1 cellular context compared by ENCODE assay signal in the genomic region with DNA sequence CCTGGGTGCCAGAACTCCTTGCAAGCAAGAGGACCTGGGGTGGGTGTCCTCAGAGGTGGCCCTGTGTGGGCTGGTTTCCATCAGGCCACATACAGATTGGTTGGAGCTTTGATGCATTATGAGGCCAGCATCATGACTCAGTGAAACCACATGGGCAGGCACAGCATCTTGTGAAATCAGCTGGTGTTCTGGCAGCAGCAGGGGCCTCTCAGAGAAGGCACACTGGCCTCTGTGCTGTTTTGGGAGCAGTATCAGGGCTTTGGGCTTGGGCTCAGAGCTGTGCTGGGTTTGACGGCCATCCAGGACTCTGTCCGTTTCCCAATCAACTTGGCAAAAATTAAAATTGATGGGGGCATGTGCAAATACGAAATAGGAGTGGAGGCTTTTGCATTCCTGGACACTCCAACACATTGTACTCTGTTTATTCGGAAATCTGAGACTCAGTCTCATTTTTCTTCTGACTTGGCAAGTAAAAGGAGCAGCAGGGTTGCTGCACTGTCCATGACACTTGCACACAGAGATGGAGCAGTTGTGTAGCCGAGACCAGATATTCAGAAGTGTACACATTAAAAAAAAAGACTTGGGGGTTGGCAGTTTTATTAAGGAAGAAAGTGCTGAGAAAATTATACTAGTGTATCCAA.
TF ChIP-seq lines count a peak whose summit lies in the region.

No MANE protein-coding gene starts in this region.

TF ChIP-seq in GM23338, 12 proteins besides CTCF, POLR2A, EP300 and RAD21 (continued from another document):
- TF ChIP-seq, protein P1, sequence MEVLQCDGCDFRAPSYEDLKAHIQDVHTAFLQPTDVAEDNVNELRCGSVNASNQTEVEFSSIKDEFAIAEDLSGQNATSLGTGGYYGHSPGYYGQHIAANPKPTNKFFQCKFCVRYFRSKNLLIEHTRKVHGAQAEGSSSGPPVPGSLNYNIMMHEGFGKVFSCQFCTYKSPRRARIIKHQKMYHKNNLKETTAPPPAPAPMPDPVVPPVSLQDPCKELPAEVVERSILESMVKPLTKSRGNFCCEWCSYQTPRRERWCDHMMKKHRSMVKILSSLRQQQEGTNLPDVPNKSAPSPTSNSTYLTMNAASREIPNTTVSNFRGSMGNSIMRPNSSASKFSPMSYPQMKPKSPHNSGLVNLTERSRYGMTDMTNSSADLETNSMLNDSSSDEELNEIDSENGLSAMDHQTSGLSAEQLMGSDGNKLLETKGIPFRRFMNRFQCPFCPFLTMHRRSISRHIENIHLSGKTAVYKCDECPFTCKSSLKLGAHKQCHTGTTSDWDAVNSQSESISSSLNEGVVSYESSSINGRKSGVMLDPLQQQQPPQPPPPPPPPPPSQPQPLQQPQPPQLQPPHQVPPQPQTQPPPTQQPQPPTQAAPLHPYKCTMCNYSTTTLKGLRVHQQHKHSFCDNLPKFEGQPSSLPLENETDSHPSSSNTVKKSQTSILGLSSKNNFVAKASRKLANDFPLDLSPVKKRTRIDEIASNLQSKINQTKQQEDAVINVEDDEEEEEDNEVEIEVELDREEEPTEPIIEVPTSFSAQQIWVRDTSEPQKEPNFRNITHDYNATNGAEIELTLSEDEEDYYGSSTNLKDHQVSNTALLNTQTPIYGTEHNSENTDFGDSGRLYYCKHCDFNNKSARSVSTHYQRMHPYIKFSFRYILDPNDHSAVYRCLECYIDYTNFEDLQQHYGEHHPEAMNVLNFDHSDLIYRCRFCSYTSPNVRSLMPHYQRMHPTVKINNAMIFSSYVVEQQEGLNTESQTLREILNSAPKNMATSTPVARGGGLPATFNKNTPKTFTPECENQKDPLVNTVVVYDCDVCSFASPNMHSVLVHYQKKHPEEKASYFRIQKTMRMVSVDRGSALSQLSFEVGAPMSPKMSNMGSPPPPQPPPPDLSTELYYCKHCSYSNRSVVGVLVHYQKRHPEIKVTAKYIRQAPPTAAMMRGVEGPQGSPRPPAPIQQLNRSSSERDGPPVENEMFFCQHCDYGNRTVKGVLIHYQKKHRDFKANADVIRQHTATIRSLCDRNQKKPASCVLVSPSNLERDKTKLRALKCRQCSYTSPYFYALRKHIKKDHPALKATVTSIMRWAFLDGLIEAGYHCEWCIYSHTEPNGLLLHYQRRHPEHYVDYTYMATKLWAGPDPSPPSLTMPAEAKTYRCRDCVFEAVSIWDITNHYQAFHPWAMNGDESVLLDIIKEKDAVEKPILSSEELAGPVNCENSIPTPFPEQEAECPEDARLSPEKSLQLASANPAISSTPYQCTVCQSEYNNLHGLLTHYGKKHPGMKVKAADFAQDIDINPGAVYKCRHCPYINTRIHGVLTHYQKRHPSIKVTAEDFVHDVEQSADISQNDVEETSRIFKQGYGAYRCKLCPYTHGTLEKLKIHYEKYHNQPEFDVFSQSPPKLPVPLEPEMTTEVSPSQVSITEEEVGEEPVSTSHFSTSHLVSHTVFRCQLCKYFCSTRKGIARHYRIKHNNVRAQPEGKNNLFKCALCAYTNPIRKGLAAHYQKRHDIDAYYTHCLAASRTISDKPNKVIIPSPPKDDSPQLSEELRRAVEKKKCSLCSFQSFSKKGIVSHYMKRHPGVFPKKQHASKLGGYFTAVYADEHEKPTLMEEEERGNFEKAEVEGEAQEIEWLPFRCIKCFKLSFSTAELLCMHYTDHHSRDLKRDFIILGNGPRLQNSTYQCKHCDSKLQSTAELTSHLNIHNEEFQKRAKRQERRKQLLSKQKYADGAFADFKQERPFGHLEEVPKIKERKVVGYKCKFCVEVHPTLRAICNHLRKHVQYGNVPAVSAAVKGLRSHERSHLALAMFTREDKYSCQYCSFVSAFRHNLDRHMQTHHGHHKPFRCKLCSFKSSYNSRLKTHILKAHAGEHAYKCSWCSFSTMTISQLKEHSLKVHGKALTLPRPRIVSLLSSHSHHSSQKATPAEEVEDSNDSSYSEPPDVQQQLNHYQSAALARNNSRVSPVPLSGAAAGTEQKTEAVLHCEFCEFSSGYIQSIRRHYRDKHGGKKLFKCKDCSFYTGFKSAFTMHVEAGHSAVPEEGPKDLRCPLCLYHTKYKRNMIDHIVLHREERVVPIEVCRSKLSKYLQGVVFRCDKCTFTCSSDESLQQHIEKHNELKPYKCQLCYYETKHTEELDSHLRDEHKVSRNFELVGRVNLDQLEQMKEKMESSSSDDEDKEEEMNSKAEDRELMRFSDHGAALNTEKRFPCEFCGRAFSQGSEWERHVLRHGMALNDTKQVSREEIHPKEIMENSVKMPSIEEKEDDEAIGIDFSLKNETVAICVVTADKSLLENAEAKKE (CRISPR knock-in tag; IDR thresholded peaks at IDR 0.05) = no peak
- no peak for TF ChIP-seq ZNF331 (CRISPR knock-in tag; IDR thresholded peaks at IDR 0.05; ENCODE audit: low read depth)
- no peak for TF ChIP-seq CREB1 (CRISPR knock-in tag; IDR thresholded peaks at IDR 0.05; ENCODE audit: low read depth)
- no peak for TF ChIP-seq POLR2AphosphoS5 (IDR thresholded peaks at IDR 0.05; ENCODE audit: low read depth)
